In genomic region chr5:163612358-163613149, GRCh38 we compare ENCODE assay signal across 25 cellular contexts.
DNase-seq lines count a peak whose midpoint lies in the region; ATAC-seq, FAIRE-seq and TF ChIP-seq lines count a peak whose summit lies in the region.
"Had no signal": no experiment of that assay in that cellular context is flagged by ENCODE, and none has a peak within 500 bp of the region (broad histone marks: within the 10 kb centered on the region; RNA-seq: fewer than 3 reads in every experiment).

No MANE protein-coding gene starts in this region.

- no peak for ATAC-seq in GM18519 (IDR thresholded peaks at IDR 0.05; ENCODE audit: low FRiP score, unreplicated experiment)
- ATAC-seq in HG03457 (IDR thresholded peaks at IDR 0.05; ENCODE audit: unreplicated experiment), result no peak
- ATAC-seq in activated T-helper 17 cell treated with anti-CD3 and anti-CD28 coated beads, Interleukin-2, amount 50 U/mL, for 72 hours (replicated peaks), result no peak
- ATAC-seq: activated CD8-positive, alpha-beta T cell treated with anti-CD3 and anti-CD28 coated beads, Interleukin-2, amount 10 ng/mL, durations not matched to agents 7 days and 5 days; activated naive CD8-positive, alpha-beta T cell treated with anti-CD3 and anti-CD28 coated beads, Interleukin-2, amount 50 U/mL, for 24 hours had no signal

- TF ChIP-seq CTCF in kidney (IDR thresholded peaks at IDR 0.05; ENCODE audit: borderline replicate concordance, extremely low read depth, insufficient read depth), result no peak

- no peaks in the 10 kb centered on the region for H3K9me3 ChIP-seq in kidney (ENCODE audit: control insufficient read depth in 1 of 2, low read length in 2 of 2)
- H3K9me3 ChIP-seq: thoracic aorta had no signal

- no peak overlapping the region for H3K9ac ChIP-seq in kidney (ENCODE audit: low read length in 2 of 2)

- H3K9me3 Mint-ChIP-seq in activated T-helper 17 cell treated with anti-CD3 and anti-CD28 coated beads, Interleukin-2, amount 50 U/mL, for 72 hours, result no peaks in the 10 kb centered on the region
- H3K9me3 Mint-ChIP-seq: central memory CD8-positive, alpha-beta T cell; mesothelial cell of epicardium; naive B cell; T-helper 2 cell treated with Interferon-gamma antibody and Interleukin-4, amounts not matched to agents 5 μg/mL and 100 μg/mL, for 36 hours had no signal

- H3K27ac Mint-ChIP-seq in activated T-helper 17 cell treated with anti-CD3 and anti-CD28 coated beads, Interleukin-2, amount 50 U/mL, for 72 hours, result no peak overlapping the region
- H3K27ac Mint-ChIP-seq: activated CD8-positive, alpha-beta T cell treated with anti-CD3 and anti-CD28 coated beads, Interleukin-2, amount 10 ng/mL, durations not matched to agents 7 days and 5 days; activated naive CD8-positive, alpha-beta T cell treated with anti-CD3 and anti-CD28 coated beads, Interleukin-2, amount 50 U/mL, for 24 hours; mesothelial cell of epicardium; naive B cell; T-helper 2 cell treated with Interferon-gamma antibody and Interleukin-4, amounts not matched to agents 5 μg/mL and 100 μg/mL, for 36 hours had no signal

- no peaks in the 10 kb centered on the region for H3K36me3 Mint-ChIP-seq in activated T-helper 17 cell treated with anti-CD3 and anti-CD28 coated beads, Interleukin-2, amount 50 U/mL, for 72 hours (ENCODE audit: low read depth)
- H3K36me3 Mint-ChIP-seq: mesothelial cell of epicardium, naive B cell had no signal

- H3K4me1 ChIP-seq in kidney (ENCODE audit: control insufficient read depth in 1 of 2, insufficient read depth in 1 of 2, low read depth in 1 of 2, low read length in 2 of 2), result peaks cover 0 to 4% of the 10 kb centered on the region in 2 donors

- no peaks in the 10 kb centered on the region for H3K36me3 ChIP-seq in kidney (ENCODE audit: control insufficient read depth in 1 of 2, insufficient read depth in 2 of 2, low read length in 2 of 2)
- H3K36me3 ChIP-seq: thoracic aorta had no signal

- DNase-seq in NCI-H82 (lab: John Stamatoyannopoulos, UW) (peak; percentile 54), NCI-H82 treated with DMSO at 0.1 percent for 48 hours (lab: John Stamatoyannopoulos, UW; ENCODE audit: unreplicated experiment) (no peak), NCI-H446 treated with DMSO at 0.1 percent for 48 hours (lab: John Stamatoyannopoulos, UW) (peak; percentile 78), fibroblast of peridontal ligament (ENCODE audit: extremely low read depth) (peak; percentile 8), kidney (no peak)
- DNase-seq: activated CD8-positive, alpha-beta T cell treated with anti-CD3 and anti-CD28 coated beads, Interleukin-2, amount 10 ng/mL, durations not matched to agents 7 days and 5 days; activated gamma-delta T cell; activated naive CD8-positive, alpha-beta T cell treated with anti-CD3 and anti-CD28 coated beads, Interleukin-2, amount 50 U/mL, for 24 hours; activated T-cell treated with anti-CD3 and anti-CD28 coated beads for 4 hours; GF-D8; islet precursor cell; MV-4-11; naive B cell; NCI-H187; Right ventricle myocardium superior; stimulated activated naive CD4-positive, alpha-beta T cell had no signal

- H3K4me3 ChIP-seq in kidney (ENCODE audit: low read length in 2 of 2), result no peak overlapping the region
- H3K4me3 ChIP-seq: thoracic aorta had no signal

- no peak overlapping the region for H3K27ac ChIP-seq in kidney (ENCODE audit: low read depth in 2 of 2, low read length in 2 of 2)
- H3K27ac ChIP-seq: thoracic aorta had no signal

- intact Hi-C loops in kidney (cut with DNase I), result no loop called here

- no peak for FAIRE-seq in kidney (lab: Jason Lieb, UNC)
- FAIRE-seq: A204.1, endothelial cell of umbilical vein had no signal

- peaks cover 8% of the 10 kb centered on the region for H3K27me3 Mint-ChIP-seq in activated T-helper 17 cell treated with anti-CD3 and anti-CD28 coated beads, Interleukin-2, amount 50 U/mL, for 72 hours

- H3K4me1 Mint-ChIP-seq in activated T-helper 17 cell treated with anti-CD3 and anti-CD28 coated beads, Interleukin-2, amount 50 U/mL, for 72 hours, result no peaks in the 10 kb centered on the region
- H3K4me1 Mint-ChIP-seq: activated naive CD8-positive, alpha-beta T cell treated with anti-CD3 and anti-CD28 coated beads, Interleukin-2, amount 50 U/mL, for 24 hours; central memory CD8-positive, alpha-beta T cell; naive B cell had no signal

- H3K4me3 Mint-ChIP-seq in activated T-helper 17 cell treated with anti-CD3 and anti-CD28 coated beads, Interleukin-2, amount 50 U/mL, for 72 hours, result no peak overlapping the region
- H3K4me3 Mint-ChIP-seq: activated CD8-positive, alpha-beta T cell treated with anti-CD3 and anti-CD28 coated beads, Interleukin-2, amount 10 ng/mL, durations not matched to agents 7 days and 5 days; activated naive CD8-positive, alpha-beta T cell treated with anti-CD3 and anti-CD28 coated beads, Interleukin-2, amount 50 U/mL, for 24 hours; central memory CD8-positive, alpha-beta T cell; mesothelial cell of epicardium; naive B cell; T-helper 2 cell treated with Interferon-gamma antibody and Interleukin-4, amounts not matched to agents 5 μg/mL and 100 μg/mL, for 36 hours had no signal

Comparison
In these comparisons a context has a peak if more than half of its experiments do, and no peak if none do; other contexts are left out.
1. DNase-seq: peak in NCI-H82 (single experiment), NCI-H446 treated with DMSO at 0.1 percent for 48 hours (single experiment) and fibroblast of peridontal ligament (single experiment); none in NCI-H82 treated with DMSO at 0.1 percent for 48 hours (single experiment) and kidney (single experiment).